In genomic region chr2:78420132-78420531, GRCh38 we compare ENCODE assay signal across 6 cellular contexts.
"Had no signal": no experiment of that assay in that cellular context is flagged by ENCODE, and none has a peak within 500 bp of the region (broad histone marks: within the 10 kb centered on the region; RNA-seq: fewer than 3 reads in every experiment).

No MANE protein-coding gene starts in this region.

- H3K27ac ChIP-seq: HL-60, KMS-11 had no signal

- FAIRE-seq: HTR-8/SVneo had no signal

- DNase-seq: IMR-90, KBM-7, KG1 had no signal

- H3K9ac ChIP-seq: KMS-11 had no signal

- H3K4me2 ChIP-seq: KMS-11 had no signal
